Comparison of ENCODE assay signal across 31 cellular contexts in the genomic region with DNA sequence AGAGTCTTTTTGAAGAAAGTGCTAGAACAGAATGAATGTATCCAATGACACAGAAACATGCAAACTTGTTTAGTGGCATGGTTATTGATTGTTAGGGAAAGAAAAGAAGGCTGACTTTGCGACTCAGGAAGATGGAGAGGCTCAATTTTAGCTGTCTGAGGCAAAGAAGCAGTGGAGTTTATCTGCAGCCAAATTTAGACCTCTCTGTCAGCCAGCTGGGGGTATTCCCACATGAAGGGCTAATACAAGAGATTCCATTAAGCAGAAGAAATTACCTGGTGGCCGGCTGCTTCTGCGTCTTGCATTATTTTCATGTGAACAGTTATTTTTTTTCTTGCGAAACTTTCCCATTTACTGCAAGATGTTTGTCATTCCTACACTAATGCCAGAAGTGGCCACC.
"Had no signal": no experiment of that assay in that cellular context is flagged by ENCODE, and none has a peak within 500 bp of the region (broad histone marks: within the 10 kb centered on the region; RNA-seq: fewer than 3 reads in every experiment).

No MANE protein-coding gene starts in this region.

- H3K27me3 ChIP-seq: colonic mucosa, esophagus squamous epithelium, gastrocnemius medialis, heart right ventricle, hepatocyte had no signal

- H3K4me2 ChIP-seq: hepatocyte had no signal

- H3K27me3 Mint-ChIP-seq: dendritic cell treated with granulocyte-macrophage colony-stimulating factor and Interleukin-4, amounts not matched to agents 40 ng/mL and 50 ng/mL, for 4 days; effector memory CD8-positive, alpha-beta T cell; memory B cell had no signal

- H3K79me2 ChIP-seq: hepatocyte had no signal

- DNase-seq: colonic mucosa; cortex of kidney; effector CD8-positive, alpha-beta T cell; effector memory CD8-positive, alpha-beta T cell; endodermal cell; erythroblast; esophagus squamous epithelium; foreskin fibroblast; foreskin melanocyte; gastrocnemius medialis; glutamatergic neuron; head of caudate nucleus; heart right ventricle; hypothalamus; immature natural killer cell; islet precursor cell; kidney; kidney glomerular epithelial cell; left colon; left ventricle myocardium inferior; lower lobe of right lung; mammary epithelial cell; mesendoderm; midbrain had no signal

- H3K27ac Mint-ChIP-seq: dendritic cell treated with granulocyte-macrophage colony-stimulating factor and Interleukin-4, amounts not matched to agents 40 ng/mL and 50 ng/mL, for 4 days; effector memory CD8-positive, alpha-beta T cell; endodermal cell; immature natural killer cell; memory B cell had no signal

- FAIRE-seq: endometrium, kidney had no signal

- H3K4me3 ChIP-seq: colonic mucosa, esophagus squamous epithelium, gastrocnemius medialis, heart right ventricle, hepatocyte, left ventricle myocardium inferior, lower lobe of right lung had no signal

- H3K36me3 ChIP-seq: colonic mucosa, esophagus squamous epithelium, gastrocnemius medialis, heart right ventricle, left ventricle myocardium inferior, lower lobe of right lung had no signal

- H3K27ac ChIP-seq: colonic mucosa, epithelial cell of prostate, esophagus squamous epithelium, gastrocnemius medialis, heart right ventricle, hepatocyte, left ventricle myocardium inferior, lower lobe of right lung had no signal

- H2AFZ ChIP-seq: hepatocyte had no signal

- ATAC-seq: effector memory CD8-positive, alpha-beta T cell; esophagus mucosa; gastrocnemius medialis; left colon; left lobe of liver; lower lobe of right lung had no signal

- H3K36me3 Mint-ChIP-seq: immature natural killer cell, memory B cell had no signal

- H3K4me1 Mint-ChIP-seq: immature natural killer cell, memory B cell had no signal

- H3K9me3 ChIP-seq: colonic mucosa, esophagus squamous epithelium, gastrocnemius medialis, heart right ventricle, left ventricle myocardium inferior, lower lobe of right lung had no signal

- H3K4me1 ChIP-seq: colonic mucosa, esophagus squamous epithelium, lower lobe of right lung had no signal

- H3K4me3 Mint-ChIP-seq: dendritic cell treated with granulocyte-macrophage colony-stimulating factor and Interleukin-4, amounts not matched to agents 40 ng/mL and 50 ng/mL, for 4 days; effector memory CD8-positive, alpha-beta T cell; endodermal cell; immature natural killer cell; memory B cell had no signal

- H3K9me3 Mint-ChIP-seq: endodermal cell had no signal
